Comparison of ENCODE assay signal across 15 cellular contexts in genomic region chr10:8088504-8088903, GRCh38. TPM values are rescaled to one million over a fixed set of nuclear protein-coding genes. Genes with fewer than 3 reads are reported as not detected.
DNase-seq lines count a peak whose midpoint lies in the region; ATAC-seq, FAIRE-seq and TF ChIP-seq lines count a peak whose summit lies in the region.
"Had no signal": no experiment of that assay in that cellular context is flagged by ENCODE, and none has a peak within 500 bp of the region (broad histone marks: within the 10 kb centered on the region; RNA-seq: fewer than 3 reads in every experiment).

No MANE protein-coding gene starts in this region.

- POLR2A ChIA-PET in GM12878 (lab: Charles Lee): no interaction called here

- H3K9ac ChIP-seq in GM12878 (ENCODE audit: control insufficient read depth, insufficient read depth, low read length) (no peak overlapping the region), mammary epithelial cell (ENCODE audit: insufficient read depth, low read length) (no peak overlapping the region), kidney (ENCODE audit: low read length in 2 of 2) (no peak overlapping the region)

- dilution Hi-C loops in mammary epithelial cell (cut with HindIII; ENCODE audit: low sequenced_read_pairs): no loop called here

- RAD21 ChIA-PET in GM12878 (lab: Charles Lee; ENCODE audit: unreplicated experiment): no interaction called here

- H3K36me3 ChIP-seq in GM12878 (ENCODE audit: control insufficient read depth in 2 of 2, insufficient read depth in 2 of 2, low read length in 1 of 2) (no peaks in the 10 kb centered on the region), mammary epithelial cell (ENCODE audit: insufficient read depth, low read length) (no peaks in the 10 kb centered on the region), ascending aorta (no peaks in the 10 kb centered on the region), kidney (ENCODE audit: control insufficient read depth in 1 of 2, insufficient read depth in 2 of 2, low read length in 2 of 2) (no peaks in the 10 kb centered on the region)
- H3K36me3 ChIP-seq: tibial artery had no signal

- H4K20me1 ChIP-seq in GM12878 (ENCODE audit: control insufficient read depth, insufficient read depth) (no peaks in the 10 kb centered on the region), mammary epithelial cell (ENCODE audit: insufficient read depth, low read length) (no peaks in the 10 kb centered on the region)

- H2AFZ ChIP-seq in GM12878 (ENCODE audit: control insufficient read depth, low read depth, low read length): 0 out of 2 replicates have a peak overlapping the region, but pooled peaks have one; percentile 29
- no peak overlapping the region for H2AFZ ChIP-seq in mammary epithelial cell (ENCODE audit: low read depth, low read length)

- no peak overlapping the region for H3K27ac ChIP-seq in GM12878 (ENCODE audit: control insufficient read depth, insufficient read depth)
- H3K27ac ChIP-seq in mammary epithelial cell (ENCODE audit: insufficient read depth, low read depth, low read length): no peak overlapping the region
- H3K27ac ChIP-seq in ascending aorta: no peak overlapping the region
- no peak overlapping the region for H3K27ac ChIP-seq in kidney (ENCODE audit: low read depth in 2 of 2, low read length in 2 of 2)
- H3K27ac ChIP-seq: tibial artery had no signal

- in situ Hi-C loops in GM13977 (cut with MboI; ENCODE audit: low pct_unique_long_range_greater_than_20kb, low sequenced_read_pairs, unreplicated experiment) (no loop called here), GM12878 (cut with MboI) (no loop called here), mammary epithelial cell (cut with MboI; ENCODE audit: low sequenced_read_pairs in 2 of 2) (no loop called here)

- no peak overlapping the region for H3K4me2 ChIP-seq in GM12878 (ENCODE audit: control insufficient read depth, insufficient read depth)
- H3K4me2 ChIP-seq in mammary epithelial cell (ENCODE audit: insufficient read depth, low read depth, low read length): no peak overlapping the region

- TF ChIP-seq RAD21 in GM12878 (IDR thresholded peaks at IDR 0.05; ENCODE audit: insufficient read depth, low read depth, low read length): no peak

- H3K27me3 ChIP-seq in GM12878 (replicated peaks in 1 of 2; ENCODE audit: control insufficient read depth in 2 of 2, insufficient read depth in 2 of 2, low read length in 1 of 2) (no peaks in the 10 kb centered on the region), mammary epithelial cell (ENCODE audit: insufficient read depth, low read length) (no peaks in the 10 kb centered on the region), ascending aorta (no peaks in the 10 kb centered on the region)

- BruUV-seq in GM12878 (replicated peaks; lab: Mats Ljungman, UMichigan) (no TSS peak), mammary epithelial cell (replicated peaks; lab: Mats Ljungman, UMichigan) (no TSS peak)

- H3K9me3 ChIP-seq in GM12878 (replicated peaks; ENCODE audit: control insufficient read depth, insufficient read depth, low read length) (no peaks in the 10 kb centered on the region), mammary epithelial cell (replicated peaks; ENCODE audit: insufficient read depth, low read length) (no peaks in the 10 kb centered on the region), ascending aorta (no peaks in the 10 kb centered on the region), kidney (ENCODE audit: control insufficient read depth in 1 of 2, low read length in 2 of 2) (no peaks in the 10 kb centered on the region)
- H3K9me3 ChIP-seq: tibial artery had no signal

- no peak overlapping the region for H3K4me3 ChIP-seq in GM12878
- no peak overlapping the region for H3K4me3 ChIP-seq in mammary epithelial cell (replicated peaks in 1 of 3; ENCODE audit: insufficient read depth in 1 of 3, low read depth in 2 of 3, low read length in 3 of 3)
- H3K4me3 ChIP-seq in ascending aorta: no peak overlapping the region
- no peak overlapping the region for H3K4me3 ChIP-seq in kidney (ENCODE audit: low read length in 2 of 2)
- H3K4me3 ChIP-seq: tibial artery had no signal

- TF ChIP-seq CTCF in GM13977 (IDR thresholded peaks at IDR 0.05; ENCODE audit: extremely low read depth, insufficient read depth, missing control alignments) (no peak), GM12878 (IDR thresholded peaks at IDR 0.05 in 2 of 3, conservative IDR thresholded peaks at IDR 0.05 in 1 of 3; ENCODE audit: control insufficient read depth in 2 of 3, extremely low read depth in 1 of 3, insufficient read depth in 1 of 3, low read depth in 3 of 3, low read length in 3 of 3) (no peak), mammary epithelial cell (conservative IDR thresholded peaks at IDR 0.05 in 1 of 2, IDR thresholded peaks at IDR 0.05 in 1 of 2; ENCODE audit: extremely low read depth in 1 of 2, insufficient read depth in 1 of 2, low read depth in 1 of 2, low read length in 2 of 2) (no peak), ascending aorta (IDR thresholded peaks at IDR 0.05) (no peak), kidney (IDR thresholded peaks at IDR 0.05; ENCODE audit: borderline replicate concordance, extremely low read depth, insufficient read depth) (no peak)

- H3K4me1 ChIP-seq in GM12878 (ENCODE audit: control insufficient read depth, insufficient read depth, low read length) (peaks cover 5% of the 10 kb centered on the region; the same call in 1 of the 2 replicates), mammary epithelial cell (ENCODE audit: insufficient read depth, low read length) (no peaks in the 10 kb centered on the region), ascending aorta (no peaks in the 10 kb centered on the region), kidney (ENCODE audit: control insufficient read depth in 1 of 2, insufficient read depth in 1 of 2, low read depth in 1 of 2, low read length in 2 of 2) (no peaks in the 10 kb centered on the region)
- H3K4me1 ChIP-seq: tibial artery had no signal

- FAIRE-seq in GM12878 (lab: Jason Lieb, UNC) (no peak), kidney (lab: Jason Lieb, UNC) (no peak)
- FAIRE-seq: endothelial cell of umbilical vein, small intestine had no signal

- DNase-seq in GM13977 (ENCODE audit: low spot score) (peak; percentile 55), GM12878 (ENCODE audit: low read depth, low spot score) (no peak), mammary epithelial cell (no peak), ascending aorta (ENCODE audit: low spot score in 2 of 2) (no peak), kidney (no peak), nucleus accumbens (lab: John Stamatoyannopoulos, UW) (no peak)
- DNase-seq: HCEC 1CT, MM.1S, small intestine, tibial artery had no signal

- CTCF ChIA-PET in GM12878 (lab: Yijun Ruan, JAX): no interaction called here
- CTCF ChIA-PET in mammary epithelial cell (lab: Charles Lee; ENCODE audit: low non-redundant PET): no interaction called here

- intact Hi-C loops in GM12878 (cut with micrococcal nuclease; ENCODE audit: unreplicated experiment) (no loop called here), mammary epithelial cell (cut with micrococcal nuclease) (no loop called here), ascending aorta (cut with DNase I) (no loop called here), kidney (cut with DNase I) (no loop called here)

- WGBS in GM12878 (ENCODE audit: insufficient coverage, insufficient replicate concordance, low lambda C conversion rate, missing lambda C conversion rate): 8% methylated on average over 6 of the region's 6 CpGs
- WGBS in mammary epithelial cell (ENCODE audit: low coverage, missing lambda C conversion rate): 96% methylated on average over 6 of the region's 6 CpGs

- SMC1A ChIA-PET in GM12878 (lab: Charles Lee; ENCODE audit: uncharacterized antibody, unreplicated experiment): no interaction called here

- ATAC-seq in GM21360 (IDR thresholded peaks at IDR 0.05; ENCODE audit: unreplicated experiment) (peak; percentile 67), HG03565 (IDR thresholded peaks at IDR 0.05; ENCODE audit: unreplicated experiment) (peak; percentile 88), GM12878 (peak; percentile 65)
- ATAC-seq: left lobe of liver, Panc1 had no signal

- no peak for TF ChIP-seq POLR2A in GM12878 (IDR thresholded peaks at IDR 0.05; ENCODE audit: low read depth, low read length)

- TF ChIP-seq EP300 in GM12878 (IDR thresholded peaks at IDR 0.05; ENCODE audit: borderline replicate concordance in 1 of 2, control insufficient read depth in 1 of 2, low read depth in 2 of 2, low read length in 2 of 2): no peak

- H3K79me2 ChIP-seq in GM12878 (ENCODE audit: control insufficient read depth, insufficient read depth, low read length) (no peaks in the 10 kb centered on the region), mammary epithelial cell (ENCODE audit: insufficient read depth, low read length) (no peaks in the 10 kb centered on the region)

TF ChIP-seq in GM12878, 131 proteins besides CTCF, POLR2A, EP300 and RAD21 (continues in another document):
- no peak for TF ChIP-seq EED (IDR thresholded peaks at IDR 0.05; ENCODE audit: low read depth)
- TF ChIP-seq RUNX3 (IDR thresholded peaks at IDR 0.05; ENCODE audit: low read length): peak; percentile 35; the same call in 1 of the 2 replicates

RNA-seq across cellular contexts. Expression of gene GATA3, which starts 34.0 kb away (rescaled TPM):
- 4.2 and 4.7 TPM in 2 replicates for total RNA-seq in GM12878 (2013; cell fraction: nucleolus; rRNA removed)
- total RNA-seq in GM12878 (2014; rRNA removed) (0.05 and 0.40 TPM in 2 replicates), GM12878 (2014; rRNA removed; fragmentation: Illumina TruSeq; extraction: Trizol) (0.14 and 0.18 TPM in 2 replicates), GM12878 (2021) (0.64 and 0.80 TPM in 2 replicates), mammary epithelial cell (10 to 100 TPM in 1 of 2 donors, 1 to 10 TPM in 1; 7.7 to 20.6 TPM), ascending aorta (not detected), kidney (23.5 TPM)
- polyA plus RNA-seq in GM12878 (2011; ENCODE audit: low read depth): 0.39 TPM
- polyA plus RNA-seq in GM12878 (2011; rRNA removed) (0.33 and 0.52 TPM in 2 replicates), GM12878 (2014; fragmentation: Illumina TruSeq; extraction: Trizol) (0.15 and 0.25 TPM in 2 replicates), GM12878 (2014; fragmentation: Nextera tagmentation; extraction: Ambion mirVana) (under 1 TPM; 0.19 to 0.33 TPM), GM12878 (2014; rRNA removed) (0.08 TPM in 2 replicates), GM12878 (2016; fragmentation: Nextera tagmentation; extraction: Ambion mirVana) (under 1 TPM; 0.25 to 0.67 TPM), mammary epithelial cell (5.3 TPM), kidney (ENCODE audit: insufficient read depth, low read depth, low replicate concordance) (45.9 TPM)
- 0.20 and 0.33 TPM in 2 replicates for polyA plus RNA-seq in GM12878 (2011; cell fraction: cytosol; rRNA removed)
- polyA plus RNA-seq in GM12878 (2011; cell fraction: nucleus; rRNA removed): 1.3 TPM in 2 replicates
- 0.77 and 0.96 TPM in 2 replicates for polyA plus RNA-seq in GM12878 (2012)
- 0.15 and 0.46 TPM in 2 replicates for polyA minus RNA-seq in GM12878 (2011; rRNA and poly(A)+ RNA removed)
- 0.80 TPM in 1 of 2 replicates, not detected in the other for polyA minus RNA-seq in GM12878 (2011; cell fraction: cytosol; rRNA and poly(A)+ RNA removed)
- polyA minus RNA-seq in GM12878 (2011; cell fraction: nucleus; rRNA and poly(A)+ RNA removed): 0.60 and 1.1 TPM in 2 replicates
- polyA minus RNA-seq in mammary epithelial cell: 4.7 TPM
